In genomic region chr11:100830295-100830694, GRCh38 we compare ENCODE assay signal across 16 cellular contexts.
DNase-seq lines count a peak whose midpoint lies in the region; ATAC-seq, FAIRE-seq and TF ChIP-seq lines count a peak whose summit lies in the region.
"Had no signal": no experiment of that assay in that cellular context is flagged by ENCODE, and none has a peak within 500 bp of the region (broad histone marks: within the 10 kb centered on the region; RNA-seq: fewer than 3 reads in every experiment).

No MANE protein-coding gene starts in this region.

- FAIRE-seq in astrocyte (lab: Jason Lieb, UNC) (no peak), keratinocyte (lab: Jason Lieb, UNC) (no peak), H54 (lab: Jason Lieb, UNC) (no peak)

- H2AFZ ChIP-seq in astrocyte (ENCODE audit: low read depth, low read length) (no peak overlapping the region), keratinocyte (ENCODE audit: control insufficient read depth, low read length) (no peak overlapping the region), OCI-LY7 (ENCODE audit: low read length) (no peak overlapping the region)

- H3K36me3 Mint-ChIP-seq in astrocyte (ENCODE audit: low read depth, unreplicated experiment): no peaks in the 10 kb centered on the region

- DNase-seq in NCI-H1105 treated with DMSO at 0.1 percent for 48 hours (lab: John Stamatoyannopoulos, UW) (peak; percentile 35), NCI-H1105 (lab: John Stamatoyannopoulos, UW) (no peak), astrocyte (ENCODE audit: low read depth) (peak; percentile 46), keratinocyte (ENCODE audit: low read depth, low spot score) (no peak), suprapubic skin (ENCODE audit: low spot score in 2 of 2) (no peak), H54 (ENCODE audit: insufficient read length, low spot score) (no peak), OCI-LY7 (ENCODE audit: low spot score) (no peak)
- DNase-seq: activated CD4-positive, alpha-beta T cell treated with anti-CD3 and anti-CD28 coated beads, Interleukin-2, amount 10 ng/mL, durations not matched to agents 24 days and 14 days; H7; midbrain; NCI-H146 had no signal

- TF ChIP-seq POLR2A in suprapubic skin (IDR thresholded peaks at IDR 0.05) (no peak), H54 (IDR thresholded peaks at IDR 0.05; ENCODE audit: low read depth, low read length) (no peak)

- WGBS in suprapubic skin: 47% methylated on average over 6 of the region's 7 CpGs

- dilution Hi-C loops in keratinocyte (cut with MboI; ENCODE audit: extremely low pct_ligation_motif_present, low sequenced_read_pairs): no loop called here

- no peak overlapping the region for H3K4me3 ChIP-seq in astrocyte (ENCODE audit: insufficient read depth, low read depth, low read length)
- no peak overlapping the region for H3K4me3 ChIP-seq in keratinocyte (ENCODE audit: control insufficient read depth in 2 of 3, extremely low read depth in 1 of 3, insufficient read depth in 2 of 3, low read depth in 1 of 3, low read length in 3 of 3)
- no peak overlapping the region for H3K4me3 ChIP-seq in suprapubic skin
- H3K4me3 ChIP-seq in OCI-LY7 (ENCODE audit: low read depth, low read length, poor library complexity, severe bottlenecking): no peak overlapping the region
- H3K4me3 ChIP-seq: prostate gland had no signal

- no peaks in the 10 kb centered on the region for H3K27me3 Mint-ChIP-seq in astrocyte (ENCODE audit: low read depth, unreplicated experiment)
- H3K27me3 Mint-ChIP-seq: activated CD4-positive, alpha-beta T cell treated with anti-CD3 and anti-CD28 coated beads, Interleukin-2, amount 10 ng/mL, durations not matched to agents 24 days and 14 days; activated T-helper 17 cell treated with anti-CD3 and anti-CD28 coated beads, Interleukin-2, amount 50 U/mL, for 72 hours had no signal

- H3K4me2 ChIP-seq in astrocyte (ENCODE audit: low read length) (no peak overlapping the region), keratinocyte (ENCODE audit: control insufficient read depth, extremely low read depth, insufficient read depth, low read depth, low read length) (peak overlapping the region; percentile 81), OCI-LY7 (ENCODE audit: low read length) (no peak overlapping the region)

- no peaks in the 10 kb centered on the region for H3K9me2 ChIP-seq in OCI-LY7 (ENCODE audit: insufficient read depth, low read length)

- H3K36me3 ChIP-seq in astrocyte (ENCODE audit: insufficient read depth, low read length) (no peaks in the 10 kb centered on the region), keratinocyte (ENCODE audit: control insufficient read depth in 2 of 2, extremely low read depth in 1 of 2, insufficient read depth in 2 of 2, low read length in 2 of 2) (no peaks in the 10 kb centered on the region), suprapubic skin (no peaks in the 10 kb centered on the region), OCI-LY7 (ENCODE audit: insufficient read depth, low read length) (no peaks in the 10 kb centered on the region)
- H3K36me3 ChIP-seq: prostate gland had no signal

- H3K9me3 ChIP-seq in astrocyte (ENCODE audit: insufficient read depth, low read depth, low read length) (no peaks in the 10 kb centered on the region), keratinocyte (ENCODE audit: control insufficient read depth, low read depth, low read length) (no peaks in the 10 kb centered on the region), suprapubic skin (no peaks in the 10 kb centered on the region), OCI-LY7 (ENCODE audit: low read length) (no peaks in the 10 kb centered on the region)
- H3K9me3 ChIP-seq: prostate gland had no signal

- H3K27ac Mint-ChIP-seq in astrocyte (ENCODE audit: unreplicated experiment): peak overlapping the region; percentile 65
- H3K27ac Mint-ChIP-seq: activated CD4-positive, alpha-beta T cell treated with anti-CD3 and anti-CD28 coated beads, Interleukin-2, amount 10 ng/mL, durations not matched to agents 24 days and 14 days; activated T-helper 17 cell treated with anti-CD3 and anti-CD28 coated beads, Interleukin-2, amount 50 U/mL, for 72 hours; T-helper 1 cell treated with Interleukin-12 subunit alpha and Interleukin-12 subunit beta and Interleukin-4 antibody, amounts not matched to agents 30 μg/mL and 1 μg/mL, for 36 hours had no signal

- no peaks in the 10 kb centered on the region for H3K9me3 Mint-ChIP-seq in astrocyte (ENCODE audit: unreplicated experiment)
- H3K9me3 Mint-ChIP-seq: activated CD4-positive, alpha-beta T cell treated with anti-CD3 and anti-CD28 coated beads, Interleukin-2, amount 10 ng/mL, durations not matched to agents 24 days and 14 days; T-helper 1 cell treated with Interleukin-12 subunit alpha and Interleukin-12 subunit beta and Interleukin-4 antibody, amounts not matched to agents 30 μg/mL and 1 μg/mL, for 36 hours had no signal

- TF ChIP-seq CTCF in astrocyte (IDR thresholded peaks at IDR 0.05; ENCODE audit: insufficient read depth, low read depth, low read length) (no peak), keratinocyte (optimal IDR thresholded peaks at IDR 0.05 in 1 of 3, IDR thresholded peaks at IDR 0.05 in 1 of 3, conservative IDR thresholded peaks at IDR 0.05 in 1 of 3; ENCODE audit: extremely low read depth in 1 of 3, insufficient read depth in 2 of 3, low read length in 3 of 3) (no peak), suprapubic skin (IDR thresholded peaks at IDR 0.05) (no peak), OCI-LY7 (conservative IDR thresholded peaks at IDR 0.05; ENCODE audit: low read length) (no peak)

- TF ChIP-seq EP300 in suprapubic skin (IDR thresholded peaks at IDR 0.05): no peak

- no TSS peak for BruUV-seq in OCI-LY7 (replicated peaks; lab: Mats Ljungman, UMichigan)

- H4K20me1 ChIP-seq in astrocyte (ENCODE audit: insufficient read depth, low read length) (peaks cover 48% of the 10 kb centered on the region), keratinocyte (ENCODE audit: control insufficient read depth, extremely low read depth, insufficient read depth, low read length) (no peaks in the 10 kb centered on the region), OCI-LY7 (ENCODE audit: insufficient read depth, low read length) (no peaks in the 10 kb centered on the region)

- intact Hi-C loops in OCI-LY7 (cut with micrococcal nuclease; ENCODE audit: unreplicated experiment): no loop called here

- H3K4me1 Mint-ChIP-seq in astrocyte (ENCODE audit: low read depth, unreplicated experiment): peaks cover 58% of the 10 kb centered on the region
- H3K4me1 Mint-ChIP-seq: activated CD4-positive, alpha-beta T cell treated with anti-CD3 and anti-CD28 coated beads, Interleukin-2, amount 10 ng/mL, durations not matched to agents 24 days and 14 days; activated T-helper 17 cell treated with anti-CD3 and anti-CD28 coated beads, Interleukin-2, amount 50 U/mL, for 72 hours had no signal

- CTCF ChIA-PET in OCI-LY7 (lab: Charles Lee; ENCODE audit: unreplicated experiment): no interaction called here

- POLR2A ChIA-PET in OCI-LY7 (lab: Charles Lee): interaction anchor here (1.3 to 2.0 kb wide), 3 partner anchors 10 to 94 kb away, joined by 3 to 5 read pairs (median 5); no protein-coding TSS in a partner anchor

- H3K27ac ChIP-seq in astrocyte (ENCODE audit: low read depth, low read length): no peak overlapping the region
- H3K27ac ChIP-seq in keratinocyte (ENCODE audit: control insufficient read depth, insufficient read depth, low read length): no peak overlapping the region
- H3K27ac ChIP-seq in suprapubic skin: peak overlapping the region; percentile 45
- H3K27ac ChIP-seq in OCI-LY7 (ENCODE audit: low read depth, low read length, poor library complexity, severe bottlenecking): no peak overlapping the region
- H3K27ac ChIP-seq: 22Rv1, prostate gland had no signal

- no peak overlapping the region for H3K9ac ChIP-seq in astrocyte (ENCODE audit: low read length)
- no peak overlapping the region for H3K9ac ChIP-seq in keratinocyte (ENCODE audit: control insufficient read depth, extremely low read depth, insufficient read depth, low read length)

- H3K27me3 ChIP-seq in astrocyte (ENCODE audit: insufficient read depth, low read length) (no peaks in the 10 kb centered on the region), keratinocyte (ENCODE audit: control insufficient read depth, extremely low read depth, insufficient read depth, low read length) (no peaks in the 10 kb centered on the region), suprapubic skin (no peaks in the 10 kb centered on the region)

- no peak overlapping the region for H3K4me3 Mint-ChIP-seq in astrocyte (ENCODE audit: unreplicated experiment)
- H3K4me3 Mint-ChIP-seq: activated CD4-positive, alpha-beta T cell treated with anti-CD3 and anti-CD28 coated beads, Interleukin-2, amount 10 ng/mL, durations not matched to agents 24 days and 14 days; activated T-helper 17 cell treated with anti-CD3 and anti-CD28 coated beads, Interleukin-2, amount 50 U/mL, for 72 hours; T-helper 1 cell treated with Interleukin-12 subunit alpha and Interleukin-12 subunit beta and Interleukin-4 antibody, amounts not matched to agents 30 μg/mL and 1 μg/mL, for 36 hours had no signal

- H3K79me2 ChIP-seq in astrocyte (ENCODE audit: insufficient read depth, low read length) (peaks cover 7% of the 10 kb centered on the region), keratinocyte (ENCODE audit: control insufficient read depth, insufficient read depth, low read length) (no peaks in the 10 kb centered on the region), OCI-LY7 (ENCODE audit: insufficient read depth, low read depth, low read length) (no peaks in the 10 kb centered on the region)

- H3K9me1 ChIP-seq in keratinocyte (ENCODE audit: control insufficient read depth, extremely low read depth, insufficient read depth, low read length): no peaks in the 10 kb centered on the region

- no peak for ATAC-seq in GM21515 (IDR thresholded peaks at IDR 0.05; ENCODE audit: unreplicated experiment)
- ATAC-seq: activated T-helper 17 cell treated with anti-CD3 and anti-CD28 coated beads, Interleukin-2, amount 50 U/mL, for 72 hours had no signal

- H3K4me1 ChIP-seq in astrocyte (ENCODE audit: insufficient read depth, low read length): peaks cover 28% of the 10 kb centered on the region
- peaks cover 35% of the 10 kb centered on the region for H3K4me1 ChIP-seq in keratinocyte (ENCODE audit: control insufficient read depth, extremely low read depth, insufficient read depth, low read length)
- peaks cover 46% of the 10 kb centered on the region for H3K4me1 ChIP-seq in suprapubic skin
- no peaks in the 10 kb centered on the region for H3K4me1 ChIP-seq in OCI-LY7 (ENCODE audit: insufficient read depth, low read length, poor library complexity, severe bottlenecking)
- H3K4me1 ChIP-seq: prostate gland had no signal

Comparison
In these comparisons a context has a peak if more than half of its experiments do, and no peak if none do; other contexts are left out.
1. DNase-seq: peak in NCI-H1105 treated with DMSO at 0.1 percent for 48 hours (single experiment) and astrocyte (single experiment); none in NCI-H1105 (single experiment), keratinocyte (single experiment), suprapubic skin (0 of 2), H54 (single experiment) and OCI-LY7 (single experiment).